Comparison of ENCODE assay signal across 8 cellular contexts in the genomic region with DNA sequence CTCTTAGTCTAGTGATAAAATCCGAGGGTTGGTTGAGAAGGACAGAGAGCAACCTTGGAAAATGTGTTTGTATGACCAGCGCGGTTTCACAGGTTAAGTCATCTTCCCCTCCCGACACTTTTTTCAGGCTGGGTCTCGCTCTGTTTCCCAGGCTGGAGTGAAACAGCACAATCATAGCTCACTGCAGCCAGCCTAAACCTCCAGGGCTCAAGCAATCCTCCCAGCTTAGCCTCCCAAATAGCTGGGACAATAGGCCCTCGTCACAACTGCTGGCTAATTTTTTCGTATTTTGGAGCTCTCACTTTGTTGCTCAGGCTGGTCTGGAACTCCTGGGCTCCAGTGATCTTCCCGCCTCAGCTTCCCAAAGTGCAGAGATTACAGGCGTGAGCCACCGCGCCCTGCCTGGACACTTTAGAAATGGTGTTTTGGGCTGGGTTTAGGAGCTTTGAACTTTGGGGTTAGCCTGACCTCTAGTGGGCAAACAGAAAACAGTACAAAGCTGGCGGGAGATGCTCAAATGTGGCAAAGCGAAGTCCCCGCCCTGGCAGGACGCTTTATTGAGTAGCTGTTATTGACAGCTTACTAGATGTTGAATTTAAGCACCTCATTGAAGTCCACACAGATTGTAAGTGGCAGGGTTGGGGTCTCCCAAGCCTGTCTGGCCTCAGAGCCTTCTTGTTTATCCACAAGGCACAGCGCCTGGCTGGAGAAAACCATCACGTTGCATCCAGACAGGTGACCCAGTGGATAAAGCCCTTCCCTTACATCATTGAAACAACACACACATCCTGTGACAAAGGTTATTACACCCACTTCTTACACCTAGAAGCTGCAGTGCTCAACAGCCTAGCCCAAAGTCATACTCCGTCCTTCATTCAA. TPM values are rescaled to one million over a fixed set of nuclear protein-coding genes. Genes with fewer than 3 reads are reported as not detected.
DNase-seq lines count a peak whose midpoint lies in the region; ATAC-seq and TF ChIP-seq lines count a peak whose summit lies in the region.

No MANE protein-coding gene starts in this region.

- H4K20me1 ChIP-seq in KMS-11 (ENCODE audit: insufficient read depth), result no peaks in the 10 kb centered on the region

- H3K4me1 ChIP-seq in KMS-11 (ENCODE audit: low read depth, poor library complexity, severe bottlenecking) (no peaks in the 10 kb centered on the region), psoas muscle (peaks cover 10% of the 10 kb centered on the region)

- H3K4me2 ChIP-seq in KMS-11, result no peak overlapping the region

- ATAC-seq in psoas muscle, result peak; percentile 57 to 77 (median 60)

- H3K4me3 ChIP-seq in KMS-11 (IDR thresholded peaks at IDR 0.05; ENCODE audit: insufficient read depth, low read depth, low read length) (no peak overlapping the region), psoas muscle (no peak overlapping the region)

- no peaks in the 10 kb centered on the region for H3K9me3 ChIP-seq in psoas muscle

- no peak overlapping the region for H3K9ac ChIP-seq in KMS-11

- peak; percentile 24 for DNase-seq in NK-92 treated with Interleukin-12 subunit alpha and Interleukin-12 subunit beta, amount 100 ng/mL, for 24 hours (lab: John Stamatoyannopoulos, UW)
- no peak for DNase-seq in NK-92 (lab: John Stamatoyannopoulos, UW; ENCODE audit: unreplicated experiment)
- DNase-seq in SK-MEL-5 (ENCODE audit: low read depth, low spot score), result peak; percentile 77
- DNase-seq in activated naive CD4-positive, alpha-beta T cell treated with Interleukin-2 at 50 U/mL for 16 hours, result peak; percentile 55
- DNase-seq in glomerular visceral epithelial cell (ENCODE audit: extremely low spot score), result peak; percentile 59
- peak in 1 of 2 donors; percentile 53 for DNase-seq in psoas muscle
- DNase-seq in GOT3 (lab: John Stamatoyannopoulos, UW), result no peak

- no peaks in the 10 kb centered on the region for H3K79me2 ChIP-seq in KMS-11 (ENCODE audit: insufficient read depth, low read depth)

- intact Hi-C loops in psoas muscle (cut with DNase I), result loop anchor here in 1 of 2 donors (5.0 to 10.0 kb wide), 2 partner anchors 462 to 820 kb away; no protein-coding TSS in a partner anchor

- H3K27ac ChIP-seq in KMS-11 (no peak overlapping the region), psoas muscle (no peak overlapping the region)

- H3K36me3 ChIP-seq in KMS-11 (ENCODE audit: insufficient read depth), result no peaks in the 10 kb centered on the region
- no peaks in the 10 kb centered on the region for H3K36me3 ChIP-seq in psoas muscle (ENCODE audit: insufficient read depth in 1 of 2, low read depth in 1 of 2)

- in situ Hi-C loops in SK-MEL-5 (cut with HindIII; ENCODE audit: low pct_unique_long_range_greater_than_20kb, low sequenced_read_pairs), result no loop called here

- H2AFZ ChIP-seq in KMS-11 (ENCODE audit: low read depth), result peak overlapping the region; percentile 57

- WGBS in psoas muscle, 3 donors, result 42 to 44% (median 44%) methylated on average over 18 of the region's 18 CpGs

- no peaks in the 10 kb centered on the region for H3K27me3 ChIP-seq in KMS-11 (ENCODE audit: insufficient read depth, low read depth)
- H3K27me3 ChIP-seq in psoas muscle (ENCODE audit: insufficient read depth in 3 of 3, low read length in 2 of 3), result no peaks in the 10 kb centered on the region

- TF ChIP-seq CTCF in KMS-11 (conservative IDR thresholded peaks at IDR 0.05; ENCODE audit: low read depth, low read length) (peak; percentile 90), psoas muscle (IDR thresholded peaks at IDR 0.05) (peak; percentile 69)

RNA-seq across cellular contexts. Expression of a gene that starts 34.7 kb away (rescaled TPM):
- 14.2 and 15.5 TPM in 2 replicates for total RNA-seq in SK-MEL-5 (2014; rRNA removed; shearing (Covaris generic))
- polyA plus RNA-seq in SK-MEL-5 (2015; cell fraction: cytosol; rRNA removed), result 26.3 and 31.0 TPM in 2 replicates
- 126 and 136 TPM in 2 replicates for polyA plus RNA-seq in SK-MEL-5 (2015; cell fraction: nucleus; rRNA removed)
- total RNA-seq in psoas muscle, result 10 to 100 TPM; 21.8 to 30.7 (median 25.7) TPM
- 10 to 100 TPM; 11.7 to 21.6 (median 15.4) TPM for polyA plus RNA-seq in psoas muscle

Comparison
In these comparisons a context has a peak if more than half of its experiments do, and no peak if none do; other contexts are left out.
1. DNase-seq: peak in NK-92 treated with Interleukin-12 subunit alpha and Interleukin-12 subunit beta, amount 100 ng/mL, for 24 hours (single experiment), SK-MEL-5 (single experiment), activated naive CD4-positive, alpha-beta T cell treated with Interleukin-2 at 50 U/mL for 16 hours (single experiment) and glomerular visceral epithelial cell (single experiment); none in NK-92 (single experiment) and GOT3 (single experiment).